Comparison of ENCODE assay signal across 10 cellular contexts in the genomic region with DNA sequence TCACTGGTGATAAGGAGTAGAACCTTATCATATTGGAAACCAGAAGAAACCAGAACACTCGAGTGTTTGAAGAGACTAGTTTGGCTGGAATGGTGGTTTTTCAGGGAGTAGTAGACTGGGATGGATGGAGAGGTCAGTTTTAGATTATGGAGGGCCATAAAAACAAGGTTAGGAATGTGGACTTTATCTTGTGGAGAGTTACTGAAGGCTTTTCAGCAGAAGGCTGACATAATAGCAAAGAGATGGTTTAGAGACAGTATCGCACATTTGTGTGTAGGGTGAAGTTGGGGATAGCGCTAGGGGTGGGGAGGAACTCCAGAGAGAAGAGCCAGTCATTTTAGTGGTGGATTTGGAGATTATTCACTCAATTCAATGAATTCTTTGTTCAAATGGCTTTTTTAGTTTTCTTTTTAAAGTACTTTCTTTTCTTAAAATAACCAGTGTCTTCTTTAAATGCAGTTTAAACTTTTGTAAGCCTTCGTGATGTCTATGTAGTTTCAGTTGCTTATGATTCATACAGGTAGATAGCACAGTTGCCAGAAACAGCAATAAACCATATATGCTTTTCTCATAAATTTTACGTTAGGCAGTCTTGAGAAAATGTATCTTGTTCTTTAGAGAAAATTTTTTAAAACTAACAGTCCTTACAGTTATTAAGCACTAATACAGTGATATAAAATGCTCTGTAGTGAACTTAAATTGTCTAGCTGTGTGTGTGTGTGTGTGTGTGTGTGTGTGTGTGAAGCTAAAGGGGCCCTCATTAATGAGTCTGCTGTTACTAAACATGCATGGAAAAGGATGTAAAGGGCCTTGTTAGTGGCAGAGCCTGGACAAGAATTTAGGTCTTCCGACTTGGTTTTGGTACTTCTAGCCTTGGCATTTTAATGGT. TPM values are rescaled to one million over a fixed set of nuclear protein-coding genes. Genes with fewer than 3 reads are reported as not detected.
DNase-seq lines count a peak whose midpoint lies in the region; ATAC-seq and TF ChIP-seq lines count a peak whose summit lies in the region.
"Had no signal": no experiment of that assay in that cellular context is flagged by ENCODE, and none has a peak within 500 bp of the region (broad histone marks: within the 10 kb centered on the region; RNA-seq: fewer than 3 reads in every experiment).

No MANE protein-coding gene starts in this region.

- H3K4me3 ChIP-seq in Panc1 (ENCODE audit: low read depth in 2 of 2, low read length in 2 of 2) = no peak overlapping the region
- H3K4me3 ChIP-seq in mesenchymal stem cell (ENCODE audit: insufficient read depth in 1 of 2, low read depth in 1 of 2, low read length in 2 of 2) = peak overlapping the region in 1 of 2 experiments; percentile 99
- H3K4me3 ChIP-seq: ovary had no signal

- H2BK5ac ChIP-seq in mesenchymal stem cell (ENCODE audit: low read depth, low read length, poor library complexity, severe bottlenecking) = peak overlapping the region; percentile 66

- H2BK12ac ChIP-seq in mesenchymal stem cell (ENCODE audit: low read length in 2 of 2) = peak overlapping the region in 1 of 2 experiments; percentile 56

- 58% methylated on average over 3 of the region's 6 CpGs for WGBS in mesenchymal stem cell

- intact Hi-C loops in Panc1 (cut with micrococcal nuclease; ENCODE audit: unreplicated experiment) = no loop called here

- peak overlapping the region; percentile 59 for H3K9ac ChIP-seq in mesenchymal stem cell (ENCODE audit: low read length)

- H3K4me2 ChIP-seq in mesenchymal stem cell (ENCODE audit: low read length, poor library complexity, severe bottlenecking) = peak overlapping the region; percentile 6

- POLR2A ChIA-PET in GM10248 (lab: Yijun Ruan, JAX) (no interaction called here), Panc1 (lab: Charles Lee) (no interaction called here)

- no peak overlapping the region for H2BK15ac ChIP-seq in mesenchymal stem cell (ENCODE audit: low read depth, poor library complexity, severe bottlenecking)

- no peak overlapping the region for H2BK120ac ChIP-seq in mesenchymal stem cell (ENCODE audit: low read depth, low read length)

- no peak overlapping the region for H3K23ac ChIP-seq in mesenchymal stem cell (ENCODE audit: low read length in 2 of 2)

- in situ Hi-C loops in Panc1 (cut with HindIII; ENCODE audit: low pct_unique_long_range_greater_than_20kb, low sequenced_read_pairs) = no loop called here

- no peak overlapping the region for H3K4ac ChIP-seq in mesenchymal stem cell (ENCODE audit: low read depth in 1 of 2, low read length in 2 of 2)

- CTCF ChIA-PET in GM10248 (lab: Yijun Ruan, JAX) = interaction anchor here (4.7 kb wide), 1 partner anchor 130 kb away, joined by 26 read pairs; no protein-coding TSS in a partner anchor
- CTCF ChIA-PET in Panc1 (lab: Charles Lee) = no interaction called here

- H3K9me3 ChIP-seq in Panc1 (ENCODE audit: control insufficient read depth, insufficient read depth, low read depth, low read length) = no peaks in the 10 kb centered on the region
- no peaks in the 10 kb centered on the region for H3K9me3 ChIP-seq in mesenchymal stem cell (ENCODE audit: control insufficient read depth, low read length)
- H3K9me3 ChIP-seq: ovary had no signal

- TSS peak; percentile 39 for BruUV-seq in Panc1 (replicated peaks; lab: Mats Ljungman, UMichigan)

- H3K18ac ChIP-seq in mesenchymal stem cell (ENCODE audit: low read depth in 1 of 2, low read length in 2 of 2) = peak overlapping the region in 1 of 2 experiments; percentile 71

- TF ChIP-seq CTCF in GM10248 (IDR thresholded peaks at IDR 0.05; ENCODE audit: control extremely low read depth, extremely low read depth, low read depth, missing control alignments) (no peak), Panc1 (IDR thresholded peaks at IDR 0.05) (no peak)

- H3K27me3 ChIP-seq in Panc1 (ENCODE audit: control insufficient read depth, insufficient read depth, low read length) (no peaks in the 10 kb centered on the region), mesenchymal stem cell (ENCODE audit: control insufficient read depth in 1 of 2, insufficient read depth in 1 of 2, low read length in 2 of 2) (no peaks in the 10 kb centered on the region)
- H3K27me3 ChIP-seq: ovary had no signal

- peaks cover 3% of the 10 kb centered on the region for H3K79me1 ChIP-seq in mesenchymal stem cell (replicated peaks; ENCODE audit: low read length, poor library complexity, severe bottlenecking)

- no peak overlapping the region for H3K14ac ChIP-seq in mesenchymal stem cell (ENCODE audit: low read length in 2 of 2)

- H3K36me3 ChIP-seq in Panc1 (ENCODE audit: control insufficient read depth, insufficient read depth, low read length) (no peaks in the 10 kb centered on the region), mesenchymal stem cell (ENCODE audit: control insufficient read depth in 1 of 2, insufficient read depth in 2 of 2, low read depth in 1 of 2, low read length in 2 of 2) (no peaks in the 10 kb centered on the region)
- H3K36me3 ChIP-seq: ovary had no signal

- no peak overlapping the region for H4K8ac ChIP-seq in mesenchymal stem cell (ENCODE audit: low read length)

- DNase-seq in GM10248 (ENCODE audit: extremely low spot score) (peak; percentile 44), Panc1 (ENCODE audit: low read depth, low spot score) (no peak), mesenchymal stem cell (peak; percentile 49), amygdala (lab: John Stamatoyannopoulos, UW) (no peak), AG08396 (ENCODE audit: low spot score) (no peak), NCI-H524 (lab: John Stamatoyannopoulos, UW) (no peak)
- DNase-seq: ovary; stimulated activated naive CD4-positive, alpha-beta T cell treated with Interleukin-2 at 50 U/mL for 16 hours had no signal

- H4K91ac ChIP-seq in mesenchymal stem cell (ENCODE audit: low read length) = no peak overlapping the region

- peak overlapping the region; percentile 39; the same call in 1 of the 2 replicates for H3K27ac ChIP-seq in Panc1 (ENCODE audit: low read length)
- peak overlapping the region; percentile 83 for H3K27ac ChIP-seq in mesenchymal stem cell (ENCODE audit: low read length, poor library complexity, severe bottlenecking)

- ATAC-seq in GM21529 (IDR thresholded peaks at IDR 0.05; ENCODE audit: unreplicated experiment) = peak; percentile 20
- ATAC-seq in Panc1 = no peak
- no peak for ATAC-seq in HG03196 (IDR thresholded peaks at IDR 0.05; ENCODE audit: unreplicated experiment)

- no peak overlapping the region for H2AFZ ChIP-seq in mesenchymal stem cell (ENCODE audit: low read depth, low read length)

- H3K4me1 ChIP-seq in Panc1 (ENCODE audit: control insufficient read depth, insufficient read depth, low read length) (peaks cover 25% of the 10 kb centered on the region), mesenchymal stem cell (ENCODE audit: control insufficient read depth, insufficient read depth, low read depth, low read length) (peaks cover 14% of the 10 kb centered on the region)

- peak overlapping the region; percentile 94 for H2AK5ac ChIP-seq in mesenchymal stem cell (ENCODE audit: low read length, severe bottlenecking)

RNA-seq across cellular contexts. Expression of a gene that starts 3.8 kb away (rescaled TPM):
- 11.7 TPM for total RNA-seq in Panc1 (2021; ENCODE audit: unreplicated experiment)
- 6.9 TPM for polyA plus RNA-seq in Panc1 (2012; ENCODE audit: insufficient read length)
- 24.9 TPM for polyA plus RNA-seq in mesenchymal stem cell (2013, experiment 1 of 2)
- 24.0 TPM for polyA plus RNA-seq in mesenchymal stem cell (2013, experiment 2 of 2)

RNA-seq across cellular contexts. Expression of a gene that starts 51.7 kb away (rescaled TPM):
- 4.4 TPM for total RNA-seq in Panc1 (2021; ENCODE audit: unreplicated experiment)
- polyA plus RNA-seq in Panc1 (2012; ENCODE audit: insufficient read length) = 2.3 TPM
- 4.2 TPM for polyA plus RNA-seq in mesenchymal stem cell (2013, experiment 1 of 2)
- 3.8 TPM for polyA plus RNA-seq in mesenchymal stem cell (2013, experiment 2 of 2)

Comparison
In these comparisons a context has a peak if more than half of its experiments do, and no peak if none do; other contexts are left out.
1. DNase-seq: peak in GM10248 (single experiment) and mesenchymal stem cell (single experiment); none in Panc1 (single experiment), amygdala (0 of 56), AG08396 (single experiment) and NCI-H524 (0 of 2).